In the genomic region with DNA sequence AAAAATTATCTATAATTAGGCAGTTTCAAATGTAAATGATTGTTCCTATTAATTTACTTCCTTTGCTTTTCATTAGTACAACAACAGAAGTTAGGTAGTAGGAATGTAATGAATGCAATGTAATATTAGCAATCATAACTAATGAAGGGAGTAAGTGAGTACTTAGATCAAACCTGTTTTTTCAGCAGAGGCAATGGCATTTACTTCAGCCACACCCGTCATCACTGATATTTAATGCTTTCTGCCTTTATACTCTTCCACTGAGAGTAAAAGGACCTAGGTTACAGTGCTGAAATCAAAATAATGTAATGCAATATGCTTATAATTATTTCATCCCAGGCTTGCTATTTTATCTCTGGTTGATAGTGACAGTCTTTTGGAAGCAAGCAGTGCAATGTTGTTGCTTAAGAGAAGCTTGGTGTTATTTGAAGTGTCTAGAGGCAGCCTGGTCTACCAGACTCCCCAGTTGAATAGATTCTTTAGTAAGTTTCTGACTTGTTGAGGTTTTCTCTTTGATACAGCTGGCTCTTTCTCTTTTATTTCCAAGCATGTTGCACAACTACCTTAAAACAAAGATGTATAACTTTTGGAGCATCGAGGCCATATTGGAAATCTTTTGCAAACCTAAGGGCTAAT, we compare ENCODE assay signal across 26 cellular contexts.
"Had no signal": no experiment of that assay in that cellular context is flagged by ENCODE, and none has a peak within 500 bp of the region (broad histone marks: within the 10 kb centered on the region; RNA-seq: fewer than 3 reads in every experiment).

No MANE protein-coding gene starts in this region.

- H3K36me3 ChIP-seq: breast epithelium had no signal

- ATAC-seq: activated CD8-positive, alpha-beta memory T cell treated with anti-CD3 and anti-CD28 coated beads, Interleukin-2, amount 10 ng/mL, durations not matched to agents 7 days and 5 days; Panc1; T-cell had no signal

- H3K27me3 ChIP-seq: breast epithelium had no signal

- H3K4me3 ChIP-seq: breast epithelium, SK-N-MC had no signal

- FAIRE-seq: TTC549 had no signal

- H3K9me3 ChIP-seq: breast epithelium had no signal

- DNase-seq: activated B cell treated with CpG ODN at 0.5 μM for 24 hours; activated CD4-positive, alpha-beta T cell treated with anti-CD3 and anti-CD28 coated beads for 1 hour; activated CD4-positive, alpha-beta T cell treated with anti-CD3 and anti-CD28 coated beads, Interleukin-2, amount 10 ng/mL, durations not matched to agents 24 days and 14 days; activated CD4-positive, alpha-beta T cell treated with anti-CD3 and anti-CD28 coated beads, Interleukin-2, amount 50 U/mL, for 48 hours; activated CD8-positive, alpha-beta memory T cell treated with anti-CD3 and anti-CD28 coated beads, Interleukin-2, amount 10 ng/mL, durations not matched to agents 7 days and 5 days; activated effector memory CD4-positive, alpha-beta T cell treated with Interleukin-2 at 50 U/mL for 16 hours; activated naive CD4-positive, alpha-beta T cell; activated T-cell treated with anti-CD3 and anti-CD28 coated beads, Interleukin-2, amount 50 U/mL, for 24 hours; aorta; NCI-H1092; NCI-H1417 treated with DMSO at 0.1 percent for 48 hours; NCI-H1694; NCI-H2029; NCI-H2107; NCI-H510A treated with DMSO at 0.1 percent for 48 hours; NCI-H69; NK-92 treated with Interleukin-12 subunit alpha and Interleukin-12 subunit beta, amount 100 ng/mL, for 24 hours; OCI-M1; SIG-M5; T-cell; T1000 had no signal

- H3K4me1 ChIP-seq: breast epithelium had no signal

- H3K27ac ChIP-seq: breast epithelium, KMS-11, SK-N-MC had no signal
